In genomic region chr17:8818047-8818446, GRCh38 we compare ENCODE assay signal across 28 cellular contexts. TPM values are rescaled to one million over a fixed set of nuclear protein-coding genes. Genes with fewer than 3 reads are reported as not detected.
DNase-seq lines count a peak whose midpoint lies in the region; ATAC-seq and TF ChIP-seq lines count a peak whose summit lies in the region.
"Had no signal": no experiment of that assay in that cellular context is flagged by ENCODE, and none has a peak within 500 bp of the region (broad histone marks: within the 10 kb centered on the region; RNA-seq: fewer than 3 reads in every experiment).

No MANE protein-coding gene starts in this region.

- H4K5ac ChIP-seq in H9 (ENCODE audit: insufficient read length, low read depth, low read length): no peak overlapping the region

- no peak overlapping the region for H2BK120ac ChIP-seq in H9 (ENCODE audit: low read depth, low read length, poor library complexity, severe bottlenecking)

- H4K91ac ChIP-seq in H9 (ENCODE audit: insufficient read length, low read depth, low read length): no peak overlapping the region

- H3K4me1 ChIP-seq in H9 (ENCODE audit: insufficient read depth, low read length) (no peaks in the 10 kb centered on the region), endodermal cell (ENCODE audit: control insufficient read depth, insufficient read depth, low read length) (no peaks in the 10 kb centered on the region)
- H3K4me1 ChIP-seq: HAP-1 had no signal

- WGBS in H9 (ENCODE audit: extremely low coverage, insufficient read length, low lambda C conversion rate): no CpG with 5 or more reads among the region's 8 CpGs
- 96 to 100% methylated on average over 5 to 8 of the region's 8 CpGs for WGBS in endodermal cell (ENCODE audit: insufficient coverage in 1 of 2, insufficient read length in 1 of 2), 2 experiments

- H3K27me3 Mint-ChIP-seq in H9 (ENCODE audit: low read depth) (peaks cover 24% of the 10 kb centered on the region), endodermal cell (ENCODE audit: insufficient read depth) (peaks cover 22% of the 10 kb centered on the region)

- H3K27ac ChIP-seq in H9 (ENCODE audit: insufficient read length, low read depth, low read length) (no peak overlapping the region), endodermal cell (ENCODE audit: low read depth, low read length) (no peak overlapping the region)
- H3K27ac ChIP-seq: KMS-11, SK-N-MC had no signal

- TF ChIP-seq CTCF in H9 (conservative IDR thresholded peaks at IDR 0.05): no peak
- no peak for TF ChIP-seq CTCF in endodermal cell (conservative IDR thresholded peaks at IDR 0.05)

- H3K4me2 ChIP-seq in H9 (ENCODE audit: insufficient read depth, insufficient read length, low read length): no peak overlapping the region
- H3K4me2 ChIP-seq: GM23338, KMS-11 had no signal

- H3K4me3 Mint-ChIP-seq in H9: no peak overlapping the region
- H3K4me3 Mint-ChIP-seq in endodermal cell: no peak overlapping the region
- H3K4me3 Mint-ChIP-seq: CD8-positive, alpha-beta T cell; GM23338; HFFc6 had no signal

- H3K9me3 Mint-ChIP-seq in H9 (peaks cover 0 to under 1% of the 10 kb centered on the region in 2 experiments; a peak in 1 of 5 replicates), endodermal cell (peaks cover 6% of the 10 kb centered on the region)

- ATAC-seq in GM18498 (IDR thresholded peaks at IDR 0.05; ENCODE audit: unreplicated experiment) (no peak), GM21786 (IDR thresholded peaks at IDR 0.05; ENCODE audit: unreplicated experiment) (no peak)
- ATAC-seq: CD8-positive, alpha-beta T cell; GM23338; Panc1 had no signal

- no peaks in the 10 kb centered on the region for H3K9me3 ChIP-seq in H9 (ENCODE audit: control insufficient read depth, low read depth, low read length)
- no peaks in the 10 kb centered on the region for H3K9me3 ChIP-seq in endodermal cell (ENCODE audit: control insufficient read depth, low read length)
- H3K9me3 ChIP-seq: HAP-1 had no signal

- no peak overlapping the region for H3T11ph ChIP-seq in H9 (ENCODE audit: low read length)

- no peak overlapping the region for H3K9ac ChIP-seq in H9 (ENCODE audit: extremely low read depth, insufficient read length, low read length)
- no peak overlapping the region for H3K9ac ChIP-seq in endodermal cell (ENCODE audit: extremely low read depth, low read length, poor library complexity, severe bottlenecking)
- H3K9ac ChIP-seq: KMS-11 had no signal

- no peak overlapping the region for H2AFZ ChIP-seq in H9 (ENCODE audit: low read length)

- H2AK5ac ChIP-seq in H9 (ENCODE audit: insufficient read length, low read length): no peak overlapping the region

- no peaks in the 10 kb centered on the region for H3K36me3 Mint-ChIP-seq in H9 (ENCODE audit: insufficient read depth in 1 of 3, low read depth in 3 of 3)
- H3K36me3 Mint-ChIP-seq in endodermal cell (ENCODE audit: low read depth): peaks cover 3% of the 10 kb centered on the region

- intact Hi-C loops in posterior vena cava (cut with DNase I): no loop called here

- no peak overlapping the region for H3K56ac ChIP-seq in H9 (ENCODE audit: insufficient read length, low read depth, low read length)

- no peaks in the 10 kb centered on the region for H3K23me2 ChIP-seq in H9 (ENCODE audit: insufficient read length, low read depth, low read length, poor library complexity, severe bottlenecking)

- H2BK20ac ChIP-seq in H9 (ENCODE audit: low read depth, low read length, poor library complexity, severe bottlenecking): no peak overlapping the region

- H3K27me3 ChIP-seq in H9 (ENCODE audit: insufficient read depth, low read length) (no peaks in the 10 kb centered on the region), endodermal cell (ENCODE audit: control insufficient read depth, insufficient read depth, low read length, poor library complexity, severe bottlenecking) (no peaks in the 10 kb centered on the region)

- no peak overlapping the region for H3K4ac ChIP-seq in H9 (ENCODE audit: low read depth, low read length)

- H4K8ac ChIP-seq in H9 (replicated peaks; ENCODE audit: insufficient read length, low read depth, low read length): no peak overlapping the region

- no peak overlapping the region for H3K14ac ChIP-seq in H9 (ENCODE audit: insufficient read depth, low read length)

- H3K79me2 ChIP-seq in H9 (ENCODE audit: insufficient read depth, low read length): no peaks in the 10 kb centered on the region

- H2BK5ac ChIP-seq in H9 (ENCODE audit: insufficient read length, low read length): no peak overlapping the region

- no peak overlapping the region for H3K18ac ChIP-seq in H9 (ENCODE audit: insufficient read length, low read depth, low read length)

- no peaks in the 10 kb centered on the region for H4K20me1 ChIP-seq in H9 (ENCODE audit: control insufficient read depth, insufficient read depth, insufficient read length)

- H3K36me3 ChIP-seq in endodermal cell (ENCODE audit: control insufficient read depth, insufficient read depth, low read length): no peaks in the 10 kb centered on the region
- H3K36me3 ChIP-seq: HAP-1 had no signal

- H3K79me1 ChIP-seq in H9 (ENCODE audit: insufficient read depth, low read depth, low read length, poor library complexity, severe bottlenecking): no peaks in the 10 kb centered on the region

- no peak overlapping the region for H3K4me3 ChIP-seq in endodermal cell (ENCODE audit: low read length)
- H3K4me3 ChIP-seq: GM23338, HAP-1, SK-N-MC had no signal

- H3K4me1 Mint-ChIP-seq in H9 (peaks cover 3 to 11% of the 10 kb centered on the region in 2 experiments; a peak in 2 of 4 replicates), endodermal cell (peaks cover 9% of the 10 kb centered on the region)
- H3K4me1 Mint-ChIP-seq: GM23338, IgD-negative memory B cell had no signal

- no peak overlapping the region for H3K27ac Mint-ChIP-seq in H9
- H3K27ac Mint-ChIP-seq in endodermal cell: no peak overlapping the region
- H3K27ac Mint-ChIP-seq: CD8-positive, alpha-beta T cell; GM23338; HFFc6 had no signal

- H3K23ac ChIP-seq in H9 (ENCODE audit: insufficient read length, low read depth, low read length): no peak overlapping the region

- H2BK15ac ChIP-seq in H9 (ENCODE audit: low read depth, low read length): no peak overlapping the region

- DNase-seq in H9 (peak; percentile 27), endodermal cell (peak; percentile 34), posterior vena cava (ENCODE audit: low spot score) (peak; percentile 58), ureter (ENCODE audit: low spot score) (peak; percentile 32), COR-L47 (lab: John Stamatoyannopoulos, UW) (no peak)
- DNase-seq: C1 segment of cervical spinal cord, DMS 273 treated with DMSO at 0.1 percent for 48 hours, DMS79, GF-D8, HFFc6, NCI-H1048, NCI-H1417, NCI-H1694, NCI-H2081, NCI-H2227 treated with DMSO at 0.1 percent for 48 hours, NCI-H526 treated with DMSO at 0.1 percent for 48 hours, SHP77 treated with DMSO at 0.1 percent for 48 hours had no signal

- no peak overlapping the region for H2BK12ac ChIP-seq in H9 (ENCODE audit: insufficient read length, low read depth, low read length)

RNA-seq across cellular contexts. Expression of gene MFSD6L, which starts 18.9 kb away (rescaled TPM):
- total RNA-seq in H9 (2021) (2.1 TPM in 2 replicates), endodermal cell (1 to 10 TPM; 3.3 to 5.1 TPM), posterior vena cava (under 1 TPM in 1 of 2 donors, not detected in 1; 0.19 TPM), ureter (4.1 TPM)
- 0.25 TPM for polyA plus RNA-seq in endodermal cell (2013, experiment 1 of 2)
- polyA plus RNA-seq in endodermal cell (2013, experiment 2 of 2): 0.25 TPM
- total RNA-seq: A673; CD8-positive, alpha-beta T cell; HFFc6; NCI-H460 had no signal
- polyA plus RNA-seq: IgD-negative memory B cell had no signal

RNA-seq across cellular contexts. Expression of gene PIK3R6, which starts 49.4 kb away (rescaled TPM):
- 0.15 TPM in 1 of 2 replicates, not detected in the other for total RNA-seq in H9 (2021)
- total RNA-seq in endodermal cell: 1 to 10 TPM; 2.1 to 2.5 TPM
- polyA plus RNA-seq in endodermal cell (2013, experiment 1 of 2): 0.25 TPM
- 0.17 TPM for polyA plus RNA-seq in endodermal cell (2013, experiment 2 of 2)
- total RNA-seq in posterior vena cava: 1 to 10 TPM; 1.1 to 2.1 TPM
- total RNA-seq in ureter: 1.7 TPM
- total RNA-seq: A673, HFFc6, NCI-H460 had no signal

RNA-seq across cellular contexts. Expression of gene SPDYE4, which starts 59.7 kb away (rescaled TPM):
- total RNA-seq in H9 (2021) (not detected in 2 replicates), endodermal cell (not detected), posterior vena cava (not detected), ureter (not detected)
- not detected for polyA plus RNA-seq in endodermal cell (2013, experiment 1 of 2)
- polyA plus RNA-seq in endodermal cell (2013, experiment 2 of 2): not detected
- total RNA-seq: A673; CD8-positive, alpha-beta T cell; GM23338; HFFc6; NCI-H460 had no signal
- polyA plus RNA-seq: GM23338, IgD-negative memory B cell had no signal
